23 cellular contexts compared by ENCODE assay signal in genomic region chr4:74319506-74319905, GRCh38. TPM values are rescaled to one million over a fixed set of nuclear protein-coding genes. Genes with fewer than 3 reads are reported as not detected.
"Had no signal": no experiment of that assay in that cellular context is flagged by ENCODE, and none has a peak within 500 bp of the region (broad histone marks: within the 10 kb centered on the region; RNA-seq: fewer than 3 reads in every experiment).

No MANE protein-coding gene starts in this region.

- DNase-seq: activated CD8-positive, alpha-beta memory T cell treated with anti-CD3 and anti-CD28 coated beads, Interleukin-2, amount 10 ng/mL, durations not matched to agents 7 days and 5 days; activated naive CD4-positive, alpha-beta T cell treated with anti-CD3 and anti-CD28 coated beads for 36 hours; activated naive CD8-positive, alpha-beta T cell treated with anti-CD3 and anti-CD28 coated beads, Interleukin-2, amount 50 U/mL, for 24 hours; activated T-cell treated with anti-CD3 and anti-CD28 coated beads, Interleukin-2, amount 50 U/mL, for 1 hour; dorsolateral prefrontal cortex; endodermal cell; glutamatergic neuron; kidney glomerular epithelial cell; mesendoderm; nucleus accumbens; posterior cingulate gyrus; retina; stimulated activated CD4-positive, alpha-beta T cell treated with anti-CD3 and anti-CD28 coated beads, Interleukin-2, amount 100 ng/mL, for 48 hours; T1000; tibial artery had no signal

- H3K4me3 ChIP-seq: ascending aorta, dorsolateral prefrontal cortex, tibial artery, vagina had no signal

- ATAC-seq: activated CD4-positive, CD25-positive, alpha-beta regulatory T cell treated with anti-CD3 and anti-CD28 coated beads, Interleukin-2, amount 50 U/mL, for 24 hours; activated CD8-positive, alpha-beta memory T cell treated with anti-CD3 and anti-CD28 coated beads, Interleukin-2, amount 10 ng/mL, durations not matched to agents 7 days and 5 days; activated naive CD8-positive, alpha-beta T cell treated with anti-CD3 and anti-CD28 coated beads, Interleukin-2, amount 50 U/mL, for 24 hours; stimulated activated memory B cell treated with anti-CD40 and anti-IgM and Interleukin-4, amounts not matched to agents 10 μg/mL and 1 μg/mL and 100 μg/mL, for 72 hours had no signal

- H3K27me3 ChIP-seq: ascending aorta, tibial artery, vagina had no signal

- H3K9me3 ChIP-seq: ascending aorta, tibial artery, vagina had no signal

- H3K27ac ChIP-seq: ascending aorta, dorsolateral prefrontal cortex, tibial artery, vagina had no signal

- H3K4me1 ChIP-seq: ascending aorta, tibial artery had no signal

- H3K36me3 ChIP-seq: ascending aorta, tibial artery, vagina had no signal

RNA-seq across cellular contexts. Expression of gene EPGN, which starts 11.2 kb away (rescaled TPM):
- total RNA-seq: activated CD8-positive, alpha-beta memory T cell treated with anti-CD3 and anti-CD28 coated beads, Interleukin-2, amount 10 ng/mL, durations not matched to agents 7 days and 5 days; activated naive CD4-positive, alpha-beta T cell treated with anti-CD3 and anti-CD28 coated beads for 36 hours; activated T-helper 2 cell treated with anti-CD3 and anti-CD28 coated beads, Interferon-gamma antibody, Interleukin-2, Interleukin-4, amounts not matched to agents 10 μg/mL and 5 μg/mL and 100 μg/mL, durations not matched to agents 14 hours and 24 hours and 36 hours; ascending aorta; cardiac septum; endodermal cell; subcutaneous adipose tissue had no signal
- polyA plus RNA-seq: liver had no signal

RNA-seq across cellular contexts. Expression of gene EREG, which starts 45.4 kb away (rescaled TPM):
- total RNA-seq: activated CD8-positive, alpha-beta memory T cell treated with anti-CD3 and anti-CD28 coated beads, Interleukin-2, amount 10 ng/mL, durations not matched to agents 7 days and 5 days; activated naive CD4-positive, alpha-beta T cell treated with anti-CD3 and anti-CD28 coated beads for 36 hours; activated T-helper 2 cell treated with anti-CD3 and anti-CD28 coated beads, Interferon-gamma antibody, Interleukin-2, Interleukin-4, amounts not matched to agents 10 μg/mL and 5 μg/mL and 100 μg/mL, durations not matched to agents 14 hours and 24 hours and 36 hours; ascending aorta had no signal
- polyA plus RNA-seq: liver had no signal
